22 cellular contexts compared by ENCODE assay signal in the genomic region with DNA sequence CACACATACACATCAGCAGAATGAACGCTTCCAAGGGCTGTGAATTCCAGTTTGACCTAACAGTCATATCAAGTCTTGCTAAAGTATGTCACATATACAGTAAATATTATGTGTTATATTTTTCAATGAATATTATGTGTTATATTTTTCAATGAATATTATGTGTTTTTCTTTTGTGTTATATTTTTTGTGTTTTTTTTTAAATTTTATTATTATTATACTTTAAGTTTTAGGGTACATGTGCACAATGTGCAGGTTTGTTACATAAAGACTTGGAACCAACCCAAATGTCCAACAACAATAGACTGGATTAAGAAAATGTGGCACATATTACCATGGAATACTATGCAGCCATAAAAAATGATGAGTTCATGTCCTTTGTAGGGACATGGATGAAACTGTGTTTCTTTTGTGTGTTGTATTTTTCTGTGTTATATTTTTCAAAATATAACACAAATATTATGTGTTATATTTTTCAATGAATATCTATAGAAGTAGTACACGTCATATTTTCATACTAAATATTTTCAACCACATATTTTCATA.
"Had no signal": no experiment of that assay in that cellular context is flagged by ENCODE, and none has a peak within 500 bp of the region (broad histone marks: within the 10 kb centered on the region; RNA-seq: fewer than 3 reads in every experiment).

No MANE protein-coding gene starts in this region.

- H3K27me3 ChIP-seq: MG63 had no signal

- H3K4me3 ChIP-seq: MG63 had no signal

- H3K9me3 ChIP-seq: MG63, SK-N-SH had no signal

- FAIRE-seq: RCC 7860 had no signal

- H3K9me3 Mint-ChIP-seq: T-cell had no signal

- H3K4me3 Mint-ChIP-seq: T-cell had no signal

- ATAC-seq: T-cell had no signal

- DNase-seq: Karpas-422, KG1, MG63, NCI-H1092, NCI-H1105 treated with DMSO at 0.1 percent for 48 hours, NCI-H1417 treated with DMSO at 0.1 percent for 48 hours, NCI-H146, NCI-H1694 treated with DMSO at 0.1 percent for 48 hours, NCI-H2029, NCI-H2081 treated with DMSO at 0.1 percent for 48 hours, NCI-H2171, NCI-H226, NCI-H446, NCI-H510A, NCI-H69, NCI-H774, Right ventricle myocardium superior, RPMI8226, SK-N-SH, SW 1271, T-cell had no signal

- H3K27me3 Mint-ChIP-seq: T-cell had no signal
